7 cellular contexts compared by ENCODE assay signal in the genomic region with DNA sequence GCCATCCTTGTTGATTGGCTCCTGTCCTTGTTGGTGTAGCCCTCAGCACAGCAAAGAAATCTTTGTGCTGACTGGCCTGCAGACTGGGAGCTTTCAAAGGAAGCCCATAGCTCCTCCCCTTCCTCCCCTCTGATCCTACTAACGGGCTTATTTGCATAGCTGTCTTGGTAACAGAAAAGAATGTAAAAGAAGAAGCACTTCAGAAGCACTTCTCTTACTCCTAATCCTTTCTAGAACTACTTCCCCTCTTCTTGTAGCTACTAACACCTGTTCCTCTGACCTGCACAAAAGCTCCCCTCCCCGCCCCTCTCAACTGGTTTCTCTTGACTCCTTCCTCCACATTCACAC. TPM values are rescaled to one million over a fixed set of nuclear protein-coding genes. Genes with fewer than 3 reads are reported as not detected.
DNase-seq lines count a peak whose midpoint lies in the region; ATAC-seq lines count a peak whose summit lies in the region.

No MANE protein-coding gene starts in this region.

- H3K36me3 Mint-ChIP-seq in IgD-negative memory B cell, result peaks cover 7% of the 10 kb centered on the region
- peaks cover 0 to 10% of the 10 kb centered on the region in 2 donors for H3K36me3 Mint-ChIP-seq in activated naive CD4-positive, alpha-beta T cell treated with anti-CD3 and anti-CD28 coated beads, Interleukin-2, amount 50 U/mL, for 72 hours

- H3K4me2 ChIP-seq in mesendoderm (ENCODE audit: low read length), result no peak overlapping the region
- H3K4me2 ChIP-seq in trophoblast cell (ENCODE audit: low read length), result no peak overlapping the region

- no peak overlapping the region for H2BK15ac ChIP-seq in mesendoderm (replicated peaks; ENCODE audit: low read depth)

- DNase-seq in activated naive CD4-positive, alpha-beta T cell treated with anti-CD3 and anti-CD28 coated beads, Interleukin-2, amount 50 U/mL, for 72 hours (ENCODE audit: low spot score in 2 of 2), result no peak
- DNase-seq in mesendoderm (peak; percentile 67), trophoblast cell (no peak), NCI-H2171 (lab: John Stamatoyannopoulos, UW) (no peak)

- H2AFZ ChIP-seq in trophoblast cell (ENCODE audit: insufficient read depth, low read length, poor library complexity), result no peak overlapping the region

- H3K4ac ChIP-seq in mesendoderm (ENCODE audit: low read depth, low read length) (no peak overlapping the region), trophoblast cell (ENCODE audit: low read depth, low read length) (no peak overlapping the region)

- H3K4me3 ChIP-seq in mesendoderm (ENCODE audit: low read length) (no peak overlapping the region), trophoblast cell (ENCODE audit: low read depth, low read length) (no peak overlapping the region)

- H3K36me3 ChIP-seq in mesendoderm (ENCODE audit: control insufficient read depth, insufficient read depth, low read length) (no peaks in the 10 kb centered on the region), trophoblast cell (ENCODE audit: control insufficient read depth in 1 of 2, insufficient read depth in 2 of 2, low read length in 2 of 2) (no peaks in the 10 kb centered on the region)

- H3K27me3 ChIP-seq in mesendoderm (ENCODE audit: insufficient read depth, low read length, poor library complexity) (no peaks in the 10 kb centered on the region), trophoblast cell (ENCODE audit: insufficient read depth, low read length) (no peaks in the 10 kb centered on the region)

- no peak overlapping the region for H2BK5ac ChIP-seq in mesendoderm (ENCODE audit: low read length)
- H2BK5ac ChIP-seq in trophoblast cell (ENCODE audit: low read depth, low read length, poor library complexity), result no peak overlapping the region

- H4K12ac ChIP-seq in trophoblast cell (ENCODE audit: low read depth, low read length), result no peak overlapping the region

- H3K9ac ChIP-seq in mesendoderm (ENCODE audit: low read length) (no peak overlapping the region), trophoblast cell (ENCODE audit: low read length) (no peak overlapping the region)

- no CpG with 5 or more reads among the region's 2 CpGs for WGBS in mesendoderm (ENCODE audit: extremely low coverage, insufficient coverage, low lambda C conversion rate)
- WGBS in trophoblast cell (ENCODE audit: extremely low coverage, insufficient coverage, insufficient read length), result no CpG with 5 or more reads among the region's 2 CpGs

- H3K27ac ChIP-seq in mesendoderm (ENCODE audit: low read depth, low read length) (no peak overlapping the region), trophoblast cell (ENCODE audit: low read depth, low read length) (no peak overlapping the region)

- peaks cover 12 to 22% (median 19%) of the 10 kb centered on the region in 3 donors for H3K4me1 Mint-ChIP-seq in IgD-negative memory B cell

- H3K4me3 Mint-ChIP-seq in IgD-negative memory B cell, result peak overlapping the region; percentile 65 to 96 (median 86)

- H4K5ac ChIP-seq in mesendoderm (ENCODE audit: low read length), result no peak overlapping the region

- H3K4me1 ChIP-seq in mesendoderm (ENCODE audit: control insufficient read depth, low read depth, low read length) (peaks cover 7% of the 10 kb centered on the region), trophoblast cell (ENCODE audit: control insufficient read depth in 1 of 2, insufficient read depth in 2 of 2, low read length in 2 of 2) (peaks cover 0 to 2% of the 10 kb centered on the region in 2 experiments)

- H2AK5ac ChIP-seq in mesendoderm (ENCODE audit: low read length), result no peak overlapping the region
- H2AK5ac ChIP-seq in trophoblast cell (ENCODE audit: low read length), result no peak overlapping the region

- H2BK12ac ChIP-seq in trophoblast cell (ENCODE audit: low read length), result no peak overlapping the region

- no peaks in the 10 kb centered on the region for H3K27me3 Mint-ChIP-seq in IgD-negative memory B cell

- H3K18ac ChIP-seq in mesendoderm (ENCODE audit: low read length) (no peak overlapping the region), trophoblast cell (ENCODE audit: low read length) (no peak overlapping the region)

- no peaks in the 10 kb centered on the region for H3K79me2 ChIP-seq in mesendoderm (ENCODE audit: control insufficient read depth, insufficient read depth, low read length)
- H3K79me2 ChIP-seq in trophoblast cell (ENCODE audit: control insufficient read depth, insufficient read depth, low read length, poor library complexity), result no peaks in the 10 kb centered on the region

- H3K14ac ChIP-seq in trophoblast cell (ENCODE audit: low read length), result no peak overlapping the region

- ATAC-seq in GM18517 (IDR thresholded peaks at IDR 0.05; ENCODE audit: unreplicated experiment), result peak; percentile 98
- ATAC-seq in GM21529 (IDR thresholded peaks at IDR 0.05; ENCODE audit: unreplicated experiment), result peak; percentile 99
- ATAC-seq in activated naive CD4-positive, alpha-beta T cell treated with anti-CD3 and anti-CD28 coated beads, Interleukin-2, amount 50 U/mL, for 72 hours, result peak in 1 of 2 donors; percentile 86

- no peaks in the 10 kb centered on the region for H3K9me3 Mint-ChIP-seq in IgD-negative memory B cell
- peaks cover 5 to 12% of the 10 kb centered on the region in 2 donors for H3K9me3 Mint-ChIP-seq in activated naive CD4-positive, alpha-beta T cell treated with anti-CD3 and anti-CD28 coated beads, Interleukin-2, amount 50 U/mL, for 72 hours

- no peak overlapping the region for H3K56ac ChIP-seq in mesendoderm (ENCODE audit: low read length)

- H2BK120ac ChIP-seq in mesendoderm (ENCODE audit: low read depth, low read length) (no peak overlapping the region), trophoblast cell (ENCODE audit: insufficient read depth, low read length, poor library complexity) (no peak overlapping the region)

- H4K91ac ChIP-seq in trophoblast cell (ENCODE audit: low read depth, low read length), result no peak overlapping the region

- peak overlapping the region; percentile 49 to 96 (median 57) for H3K27ac Mint-ChIP-seq in IgD-negative memory B cell
- peak overlapping the region; percentile 88 to 94 for H3K27ac Mint-ChIP-seq in activated naive CD4-positive, alpha-beta T cell treated with anti-CD3 and anti-CD28 coated beads, Interleukin-2, amount 50 U/mL, for 72 hours

- H3K79me1 ChIP-seq in mesendoderm (ENCODE audit: low read length) (no peaks in the 10 kb centered on the region), trophoblast cell (ENCODE audit: low read length) (no peaks in the 10 kb centered on the region)

- H3K9me3 ChIP-seq in trophoblast cell (ENCODE audit: insufficient read depth, low read depth, low read length), result no peaks in the 10 kb centered on the region

- H3K23ac ChIP-seq in mesendoderm (ENCODE audit: low read length), result no peak overlapping the region
- no peak overlapping the region for H3K23ac ChIP-seq in trophoblast cell (ENCODE audit: low read length)

- H4K8ac ChIP-seq in mesendoderm (ENCODE audit: low read depth, low read length) (no peak overlapping the region), trophoblast cell (ENCODE audit: low read depth, low read length) (no peak overlapping the region)

RNA-seq across cellular contexts. Expression of a gene that starts 14.3 kb away (rescaled TPM):
- polyA plus RNA-seq in IgD-negative memory B cell, result 4.9 TPM
- 10 to 100 TPM in 1 of 2 donors, 1 to 10 TPM in 1; 9.2 to 16.5 TPM for total RNA-seq in activated naive CD4-positive, alpha-beta T cell treated with anti-CD3 and anti-CD28 coated beads, Interleukin-2, amount 50 U/mL, for 72 hours
- polyA plus RNA-seq in mesendoderm (2013, experiment 1 of 2), result 6.7 TPM
- polyA plus RNA-seq in mesendoderm (2013, experiment 2 of 2), result 7.7 TPM
- polyA plus RNA-seq in trophoblast cell (2013), result 4.6 and 4.7 TPM in 2 replicates
